8 cellular contexts compared by ENCODE assay signal in genomic region chr3:119294889-119295769, GRCh38. TPM values are rescaled to one million over a fixed set of nuclear protein-coding genes. Genes with fewer than 3 reads are reported as not detected.
A peak's percentile ranks its signal among the peaks of the same experiment; 100 is the strongest.
DNase-seq lines count a peak whose midpoint lies in the region; ATAC-seq, FAIRE-seq and TF ChIP-seq lines count a peak whose summit lies in the region.

No MANE protein-coding gene starts in this region.

- H3K27ac ChIP-seq in A549 (peak overlapping the region; percentile 72 to 88), SJSA1 (peak overlapping the region; percentile 75), small intestine (ENCODE audit: low read depth in 1 of 2, low read length in 1 of 2) (peak overlapping the region; percentile 63 to 95)

- CTCF ChIA-PET in A549 (lab: Yijun Ruan, JAX), result interaction anchor here (1.3 to 1.6 kb wide), 2 partner anchors 8 to 20 kb away, joined by 5 to 7 read pairs; no protein-coding TSS in a partner anchor

- FAIRE-seq in A549 (lab: Jason Lieb, UNC) (no peak), small intestine (lab: Jason Lieb, UNC) (no peak)

- H3K27ac Mint-ChIP-seq in activated naive CD8-positive, alpha-beta T cell treated with anti-CD3 and anti-CD28 coated beads, Interleukin-2, amount 10 ng/mL, durations not matched to agents 7 days and 5 days, result peak overlapping the region; percentile 70

- peak; percentile 50 to 62 for ATAC-seq in A549
- ATAC-seq in GM18858 (IDR thresholded peaks at IDR 0.05; ENCODE audit: unreplicated experiment), result peak; percentile 12
- peak; percentile 30 for ATAC-seq in HG03064 (IDR thresholded peaks at IDR 0.05; ENCODE audit: low read depth, unreplicated experiment)
- ATAC-seq in activated naive CD8-positive, alpha-beta T cell treated with anti-CD3 and anti-CD28 coated beads, Interleukin-2, amount 10 ng/mL, durations not matched to agents 7 days and 5 days (ENCODE audit: low read depth), result peak; percentile 28

- H3K36me3 ChIP-seq in SJSA1 (peaks cover 41% of the 10 kb centered on the region), small intestine (ENCODE audit: control insufficient read depth in 2 of 2, insufficient read depth in 2 of 2, low read length in 2 of 2) (no peaks in the 10 kb centered on the region)

- WGBS in A549 (ENCODE audit: missing lambda C conversion rate), result 10% methylated on average over 24 of the region's 24 CpGs
- WGBS in small intestine, 3 donors, result 5 to 10% (median 8%) methylated on average over 23 to 24 of the region's 24 CpGs

- no peaks in the 10 kb centered on the region for H3K9me3 ChIP-seq in A549
- no peaks in the 10 kb centered on the region for H3K9me3 ChIP-seq in SJSA1 (replicated peaks)
- H3K9me3 ChIP-seq in small intestine (ENCODE audit: control insufficient read depth, low read depth), result no peaks in the 10 kb centered on the region

- no peaks in the 10 kb centered on the region for H3K36me3 Mint-ChIP-seq in activated naive CD8-positive, alpha-beta T cell treated with anti-CD3 and anti-CD28 coated beads, Interleukin-2, amount 10 ng/mL, durations not matched to agents 7 days and 5 days

- no peak for TF ChIP-seq POLR2A in A549 (IDR thresholded peaks at IDR 0.05; ENCODE audit: low read length)

- no peak for TF ChIP-seq EP300 in A549 (IDR thresholded peaks at IDR 0.05)

- H3K4me1 ChIP-seq in A549, result peaks cover 14% of the 10 kb centered on the region
- peaks cover 36% of the 10 kb centered on the region for H3K4me1 ChIP-seq in SJSA1 (replicated peaks)
- no peaks in the 10 kb centered on the region for H3K4me1 ChIP-seq in small intestine (ENCODE audit: control insufficient read depth in 2 of 2, insufficient read depth in 1 of 2, low read depth in 1 of 2, low read length in 1 of 2)

- no peak for TF ChIP-seq RAD21 in A549 (conservative IDR thresholded peaks at IDR 0.05 in 1 of 2, IDR thresholded peaks at IDR 0.05 in 1 of 2)

- peak overlapping the region; percentile 76 for H3K4me3 Mint-ChIP-seq in activated naive CD8-positive, alpha-beta T cell treated with anti-CD3 and anti-CD28 coated beads, Interleukin-2, amount 10 ng/mL, durations not matched to agents 7 days and 5 days

- TF ChIP-seq CTCF in A549 (IDR thresholded peaks at IDR 0.05), result no peak

- H3K4me3 ChIP-seq in A549 (peak overlapping the region; percentile 76), SJSA1 (peak overlapping the region; percentile 55), iPS-11a (ENCODE audit: low read depth, low read length) (peak overlapping the region; percentile 61), small intestine (ENCODE audit: low read depth in 1 of 2, low read length in 2 of 2) (peak overlapping the region; percentile 42 to 61)

- peaks cover 6% of the 10 kb centered on the region for H3K27me3 Mint-ChIP-seq in activated naive CD8-positive, alpha-beta T cell treated with anti-CD3 and anti-CD28 coated beads, Interleukin-2, amount 10 ng/mL, durations not matched to agents 7 days and 5 days

- POLR2A ChIA-PET in A549 (lab: Yijun Ruan, JAX), result interaction anchor here (1.4 to 2.8 kb wide), 5 partner anchors 10 to 203 kb away, joined by 4 to 14 read pairs (median 6); partner anchors contain the start of genes B4GALT4, TIMMDC1 and TMEM39A
- POLR2A ChIA-PET in activated naive CD8-positive, alpha-beta T cell treated with anti-CD3 and anti-CD28 coated beads, Interleukin-2, amount 10 ng/mL, durations not matched to agents 7 days and 5 days (lab: Charles Lee), result interaction anchor here (1.3 to 2.7 kb wide), 3 partner anchors 28 to 203 kb away, joined by 4 to 13 read pairs (median 4); partner anchors contain the start of gene TIMMDC1

- peak; percentile 27 to 28 for DNase-seq in A549 (ENCODE audit: low read depth in 1 of 2, low spot score in 1 of 2)
- peak; percentile 53 to 63 for DNase-seq in SJSA1 (ENCODE audit: low read depth in 1 of 2, low spot score in 2 of 2)
- peak; percentile 45 for DNase-seq in activated naive CD8-positive, alpha-beta T cell treated with anti-CD3 and anti-CD28 coated beads, Interleukin-2, amount 10 ng/mL, durations not matched to agents 7 days and 5 days
- DNase-seq in small intestine, result peak; percentile 35
- DNase-seq in DMS114 treated with DMSO at 0.1 percent for 48 hours (lab: John Stamatoyannopoulos, UW; ENCODE audit: unreplicated experiment), result no peak

- H3K27me3 ChIP-seq in SJSA1 (replicated peaks) (no peaks in the 10 kb centered on the region), small intestine (ENCODE audit: control insufficient read depth in 2 of 2, insufficient read depth in 2 of 2, low read length in 2 of 2) (no peaks in the 10 kb centered on the region)

- peak overlapping the region; percentile 84 for H3K4me2 ChIP-seq in A549

- peaks cover 37% of the 10 kb centered on the region for H3K4me1 Mint-ChIP-seq in activated naive CD8-positive, alpha-beta T cell treated with anti-CD3 and anti-CD28 coated beads, Interleukin-2, amount 10 ng/mL, durations not matched to agents 7 days and 5 days

- no peaks in the 10 kb centered on the region for H3K9me3 Mint-ChIP-seq in activated naive CD8-positive, alpha-beta T cell treated with anti-CD3 and anti-CD28 coated beads, Interleukin-2, amount 10 ng/mL, durations not matched to agents 7 days and 5 days

TF ChIP-seq in A549, 52 proteins besides CTCF, POLR2A, EP300 and RAD21:
- no peak for TF ChIP-seq FOSB (CRISPR knock-in tag; IDR thresholded peaks at IDR 0.05)

RNA-seq across cellular contexts. Expression of gene ARHGAP31, which starts 0.9 kb away (rescaled TPM):
- polyA plus RNA-seq in A549 (2011; rRNA removed) (1.3 and 1.4 TPM in 2 replicates), A549 (2017; fragmentation: RNase III; extraction: RNeasy Plus Mini Kit Qiagen cat#74134 plus additional on column Dnase treatment) (0.68 to 0.94 TPM (median 0.93 TPM) in 3 replicates), small intestine (1 to 10 TPM in 2 of 3 donors, under 1 TPM in 1; 0.89 to 6.4 (median 3.0) TPM)
- 0.26 and 0.31 TPM in 2 replicates for polyA plus RNA-seq in A549 (2012; cell fraction: cytosol; rRNA removed)
- polyA plus RNA-seq in A549 (2012; cell fraction: nucleus; rRNA removed), result 0.16 and 0.21 TPM in 2 replicates
- 3.3 and 4.8 TPM in 2 replicates for polyA minus RNA-seq in A549 (2011; rRNA and poly(A)+ RNA removed)
- 8.8 and 13.7 TPM in 2 replicates for total RNA-seq in SJSA1 (2014; rRNA removed; shearing (Covaris generic))
- 1 to 10 TPM; 1.6 to 1.7 TPM for total RNA-seq in activated naive CD8-positive, alpha-beta T cell treated with anti-CD3 and anti-CD28 coated beads, Interleukin-2, amount 10 ng/mL, durations not matched to agents 7 days and 5 days

RNA-seq across cellular contexts. Expression of gene B4GALT4, which starts 54.5 kb away (rescaled TPM):
- polyA plus RNA-seq in A549 (2011; rRNA removed), result 134 and 193 TPM in 2 replicates
- 79.4 and 85.4 TPM in 2 replicates for polyA plus RNA-seq in A549 (2012; cell fraction: cytosol; rRNA removed)
- 41.2 and 64.4 TPM in 2 replicates for polyA plus RNA-seq in A549 (2012; cell fraction: nucleus; rRNA removed)
- 95.1 to 101 TPM (median 98.6 TPM) in 3 replicates for polyA plus RNA-seq in A549 (2017; fragmentation: RNase III; extraction: RNeasy Plus Mini Kit Qiagen cat#74134 plus additional on column Dnase treatment)
- polyA minus RNA-seq in A549 (2011; rRNA and poly(A)+ RNA removed), result 107 and 108 TPM in 2 replicates
- total RNA-seq in SJSA1 (2014; rRNA removed; shearing (Covaris generic)), result 25.8 and 25.9 TPM in 2 replicates
- 10 to 100 TPM; 13.8 to 16.3 TPM for total RNA-seq in activated naive CD8-positive, alpha-beta T cell treated with anti-CD3 and anti-CD28 coated beads, Interleukin-2, amount 10 ng/mL, durations not matched to agents 7 days and 5 days
- polyA plus RNA-seq in small intestine, result 10 to 100 TPM; 26.2 to 72.2 (median 35.4) TPM
